23 cellular contexts compared by ENCODE assay signal in the genomic region with DNA sequence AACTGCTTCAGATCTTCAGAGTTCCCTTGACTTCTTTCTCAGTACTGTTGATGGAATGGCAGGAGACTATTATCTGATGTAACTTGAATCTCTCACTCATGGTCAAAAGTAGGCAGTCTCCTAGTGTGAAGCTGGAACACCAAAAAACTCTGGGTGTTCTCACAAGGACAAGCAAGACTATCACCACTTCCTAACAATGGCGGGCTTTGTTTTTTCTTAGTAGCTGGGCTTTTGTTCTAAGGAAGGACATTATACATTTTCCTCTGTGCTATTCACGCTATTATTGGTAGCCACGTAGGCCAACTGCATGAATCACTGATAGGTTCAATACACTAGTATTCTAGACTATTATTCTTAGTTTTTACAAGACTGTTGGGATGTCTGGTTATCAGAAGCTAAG.
A peak's percentile ranks its signal among the peaks of the same experiment; 100 is the strongest.
DNase-seq lines count a peak whose midpoint lies in the region; TF ChIP-seq lines count a peak whose summit lies in the region.
"Had no signal": no experiment of that assay in that cellular context is flagged by ENCODE, and none has a peak within 500 bp of the region (broad histone marks: within the 10 kb centered on the region; RNA-seq: fewer than 3 reads in every experiment).

No MANE protein-coding gene starts in this region.

- no peaks in the 10 kb centered on the region for H3K27me3 ChIP-seq in spleen (replicated peaks in 1 of 7)
- H3K27me3 ChIP-seq: BLaER1 had no signal

- H3K9me3 ChIP-seq in spleen = peaks cover 0 to 18% (median 14%) of the 10 kb centered on the region in 8 donors

- in situ Hi-C loops in SK-MEL-5 (cut with HindIII; ENCODE audit: low pct_unique_long_range_greater_than_20kb, low sequenced_read_pairs) = no loop called here

- DNase-seq in SK-MEL-5 (ENCODE audit: low read depth, low spot score) (peak; percentile 67), foreskin melanocyte (peak; percentile 39), pons (ENCODE audit: low spot score) (peak; percentile 88), dermis blood vessel endothelial cell (no peak), spleen (no peak), middle frontal gyrus (ENCODE audit: extremely low spot score, low spot score) (no peak)
- no peak for DNase-seq in activated T-cell treated with anti-CD3 and anti-CD28 coated beads, Interleukin-2, amount 50 U/mL, for 1 hour
- DNase-seq: CD4-positive, alpha-beta T cell; DMS 273 treated with DMSO at 0.1 percent for 48 hours; GOT3; NCI-H1105; NCI-H146; NCI-H2029 treated with DMSO at 0.1 percent for 48 hours; NCI-H2171; NCI-H345; NCI-H524; NCI-H774; NK-92 treated with Interleukin-12 subunit alpha and Interleukin-12 subunit beta, amount 100 ng/mL, for 24 hours; SIG-M5 had no signal

- 87 to 98% (median 92%) methylated on average over 3 of the region's 3 CpGs for WGBS in spleen, 5 donors

- intact Hi-C loops in spleen (cut with DNase I; ENCODE audit: low total_unique reads) = no loop called here

- no peak for TF ChIP-seq POLR2A in spleen (IDR thresholded peaks at IDR 0.05)

- H3K27ac ChIP-seq in spleen = no peak overlapping the region
- H3K27ac ChIP-seq: BLaER1, HL-60, KMS-11, RWPE1 had no signal

- H3K4me3 ChIP-seq in spleen = no peak overlapping the region
- H3K4me3 ChIP-seq: BLaER1 had no signal

- H3K4me1 ChIP-seq in spleen = peaks cover 0 to 7% (median 0%) of the 10 kb centered on the region in 6 donors

- TF ChIP-seq CTCF in spleen (IDR thresholded peaks at IDR 0.05 in 8 of 11, conservative IDR thresholded peaks at IDR 0.05 in 3 of 11) = no peak

- H3K36me3 ChIP-seq in spleen = no peaks in the 10 kb centered on the region
- H3K36me3 ChIP-seq: BLaER1 had no signal

Comparison
In these comparisons a context has a peak if more than half of its experiments do, and no peak if none do; other contexts are left out.
1. DNase-seq: peak in SK-MEL-5 (single experiment), foreskin melanocyte (single experiment) and pons (single experiment); none in dermis blood vessel endothelial cell (single experiment), activated T-cell treated with anti-CD3 and anti-CD28 coated beads, Interleukin-2, amount 50 U/mL, for 1 hour (single experiment), spleen (single experiment) and middle frontal gyrus (single experiment).